Comparison of ENCODE assay signal across 9 cellular contexts in the genomic region with DNA sequence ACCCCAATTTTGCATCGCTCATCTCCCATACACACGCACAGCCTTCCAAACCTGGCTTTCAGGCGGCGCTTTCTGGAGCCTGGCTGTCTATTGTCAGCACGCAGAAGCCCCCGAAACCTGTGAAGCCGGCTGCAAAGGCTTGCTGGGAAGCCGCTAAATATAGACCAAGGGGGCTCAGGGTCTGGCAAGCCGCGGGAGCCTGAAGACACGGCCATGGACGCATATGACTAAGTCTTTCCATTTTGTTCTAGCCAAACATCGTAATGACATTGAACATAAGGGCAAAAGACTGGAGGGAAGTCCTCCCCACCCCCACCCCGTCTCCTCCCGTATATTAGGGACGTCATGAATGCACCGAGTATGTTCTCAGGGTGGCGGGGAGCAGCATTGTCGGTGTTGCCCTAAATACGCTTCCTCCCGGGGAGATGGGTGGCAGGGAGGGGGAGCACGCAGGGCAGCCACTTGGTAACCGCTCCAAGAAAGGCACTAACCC. TPM values are rescaled to one million over a fixed set of nuclear protein-coding genes. Genes with fewer than 3 reads are reported as not detected.
DNase-seq lines count a peak whose midpoint lies in the region; ATAC-seq and TF ChIP-seq lines count a peak whose summit lies in the region.
"Had no signal": no experiment of that assay in that cellular context is flagged by ENCODE, and none has a peak within 500 bp of the region (broad histone marks: within the 10 kb centered on the region; RNA-seq: fewer than 3 reads in every experiment).

No MANE protein-coding gene starts in this region.

- H3K36me3 Mint-ChIP-seq in T-helper 17 cell (ENCODE audit: low read depth) = peaks cover 6% of the 10 kb centered on the region
- no peaks in the 10 kb centered on the region for H3K36me3 Mint-ChIP-seq in activated CD4-positive, alpha-beta T cell treated with anti-CD3 and anti-CD28 coated beads, Interleukin-2, amount 10 ng/mL, durations not matched to agents 24 days and 14 days (ENCODE audit: low read depth)

- under 1% methylated on average over 23 of the region's 23 CpGs for WGBS in hepatocyte (ENCODE audit: low lambda C conversion rate, missing lambda C conversion rate)

- H3K4me1 Mint-ChIP-seq in T-helper 17 cell = no peaks in the 10 kb centered on the region
- H3K4me1 Mint-ChIP-seq in activated CD4-positive, alpha-beta T cell treated with anti-CD3 and anti-CD28 coated beads, Interleukin-2, amount 10 ng/mL, durations not matched to agents 24 days and 14 days = no peaks in the 10 kb centered on the region

- no peak overlapping the region for H3K27ac ChIP-seq in HUES48 (ENCODE audit: low read depth, low read length)
- H3K27ac ChIP-seq in hepatocyte = peak overlapping the region; percentile 42

- peaks cover 42% of the 10 kb centered on the region for H3K27me3 ChIP-seq in HUES48 (ENCODE audit: control insufficient read depth, insufficient read depth, low read length)
- H3K27me3 ChIP-seq in hepatocyte = peaks cover 38% of the 10 kb centered on the region

- no peaks in the 10 kb centered on the region for H3K9me3 Mint-ChIP-seq in activated CD4-positive, alpha-beta T cell treated with anti-CD3 and anti-CD28 coated beads, Interleukin-2, amount 10 ng/mL, durations not matched to agents 24 days and 14 days
- H3K9me3 Mint-ChIP-seq: activated T-helper 2 cell treated with anti-CD3 and anti-CD28 coated beads, Interferon-gamma antibody, Interleukin-2, Interleukin-4, amounts not matched to agents 10 μg/mL and 5 μg/mL and 100 μg/mL, durations not matched to agents 14 hours and 24 hours and 36 hours had no signal

- H3K36me3 ChIP-seq in HUES48 (ENCODE audit: control insufficient read depth, insufficient read depth, low read length) (no peaks in the 10 kb centered on the region), hepatocyte (replicated peaks; ENCODE audit: insufficient read depth, low read depth) (no peaks in the 10 kb centered on the region)
- H3K36me3 ChIP-seq: HAP-1 had no signal

- H2AFZ ChIP-seq in hepatocyte = peak overlapping the region; percentile 87

- H3K79me2 ChIP-seq in hepatocyte = peaks cover 24% of the 10 kb centered on the region

- DNase-seq in T-helper 17 cell (no peak), hepatocyte (ENCODE audit: low spot score) (peak; percentile 34), retina (peak; percentile 86), GM19240 (ENCODE audit: insufficient read length, low spot score) (no peak)
- DNase-seq in activated CD4-positive, alpha-beta T cell treated with anti-CD3 and anti-CD28 coated beads, Interleukin-2, amount 10 ng/mL, durations not matched to agents 24 days and 14 days = no peak

- peak overlapping the region; percentile 92 for H3K4me2 ChIP-seq in hepatocyte

- intact Hi-C loops in activated CD4-positive, alpha-beta T cell treated with anti-CD3 and anti-CD28 coated beads, Interleukin-2, amount 10 ng/mL, durations not matched to agents 24 days and 14 days (cut with micrococcal nuclease) = no loop called here

- no peak for TF ChIP-seq CTCF in hepatocyte (IDR thresholded peaks at IDR 0.05; ENCODE audit: poor library complexity)

- peaks cover 25% of the 10 kb centered on the region for H3K27me3 Mint-ChIP-seq in T-helper 17 cell
- peaks cover 36% of the 10 kb centered on the region for H3K27me3 Mint-ChIP-seq in activated CD4-positive, alpha-beta T cell treated with anti-CD3 and anti-CD28 coated beads, Interleukin-2, amount 10 ng/mL, durations not matched to agents 24 days and 14 days

- H3K4me1 ChIP-seq in HUES48 (ENCODE audit: control insufficient read depth, insufficient read depth, low read length) = peaks cover 25% of the 10 kb centered on the region
- peaks cover 4% of the 10 kb centered on the region for H3K4me1 ChIP-seq in hepatocyte (ENCODE audit: insufficient read depth)
- H3K4me1 ChIP-seq: HAP-1 had no signal

- H3K9me2 ChIP-seq in hepatocyte (replicated peaks; ENCODE audit: insufficient read depth) = no peaks in the 10 kb centered on the region

- H3K4me3 ChIP-seq in HUES48 (ENCODE audit: low read depth, low read length) (peak overlapping the region; percentile 81), hepatocyte (peak overlapping the region; percentile 94)
- H3K4me3 ChIP-seq: HAP-1 had no signal

- no peak overlapping the region for H3K9ac ChIP-seq in HUES48 (ENCODE audit: low read depth, low read length)

- H4K20me1 ChIP-seq in hepatocyte (ENCODE audit: insufficient read depth, poor library complexity, severe bottlenecking) = no peaks in the 10 kb centered on the region

- no peak for ATAC-seq in T-helper 17 cell
- ATAC-seq in GM19351 (IDR thresholded peaks at IDR 0.05; ENCODE audit: unreplicated experiment) = no peak

- H3K9me3 ChIP-seq in HUES48 (ENCODE audit: control insufficient read depth, insufficient read depth, low read length) (no peaks in the 10 kb centered on the region), T-helper 17 cell (ENCODE audit: control insufficient read depth, low read length, poor library complexity, severe bottlenecking) (no peaks in the 10 kb centered on the region), hepatocyte (ENCODE audit: low read depth) (no peaks in the 10 kb centered on the region)
- H3K9me3 ChIP-seq: HAP-1 had no signal

- peak overlapping the region; percentile 70 for H3K4me3 Mint-ChIP-seq in T-helper 17 cell
- no peak overlapping the region for H3K4me3 Mint-ChIP-seq in activated CD4-positive, alpha-beta T cell treated with anti-CD3 and anti-CD28 coated beads, Interleukin-2, amount 10 ng/mL, durations not matched to agents 24 days and 14 days

- no peak overlapping the region for H3K27ac Mint-ChIP-seq in T-helper 17 cell
- H3K27ac Mint-ChIP-seq in activated CD4-positive, alpha-beta T cell treated with anti-CD3 and anti-CD28 coated beads, Interleukin-2, amount 10 ng/mL, durations not matched to agents 24 days and 14 days = no peak overlapping the region
- H3K27ac Mint-ChIP-seq: activated T-helper 2 cell treated with anti-CD3 and anti-CD28 coated beads, Interferon-gamma antibody, Interleukin-2, Interleukin-4, amounts not matched to agents 10 μg/mL and 5 μg/mL and 100 μg/mL, durations not matched to agents 14 hours and 24 hours and 36 hours had no signal

RNA-seq across cellular contexts. Expression of gene CTNND2, which starts 1.1 kb away (rescaled TPM):
- total RNA-seq in T-helper 17 cell (1 to 10 TPM in 1 of 2 donors, under 1 TPM in 1; 0.94 to 1.6 TPM), hepatocyte (19.5 and 30.3 TPM in 2 replicates)
- polyA plus RNA-seq in hepatocyte = 27.5 and 27.7 TPM in 2 replicates
- total RNA-seq in activated CD4-positive, alpha-beta T cell treated with anti-CD3 and anti-CD28 coated beads, Interleukin-2, amount 10 ng/mL, durations not matched to agents 24 days and 14 days = not detected in 2 replicates
- total RNA-seq: activated T-helper 2 cell treated with anti-CD3 and anti-CD28 coated beads, Interferon-gamma antibody, Interleukin-2, Interleukin-4, amounts not matched to agents 10 μg/mL and 5 μg/mL and 100 μg/mL, durations not matched to agents 14 hours and 24 hours and 36 hours had no signal

Comparison
In these comparisons a context has a peak if more than half of its experiments do, and no peak if none do; other contexts are left out.
1. DNase-seq: peak in hepatocyte (single experiment) and retina (single experiment); none in T-helper 17 cell (0 of 3), GM19240 (single experiment) and activated CD4-positive, alpha-beta T cell treated with anti-CD3 and anti-CD28 coated beads, Interleukin-2, amount 10 ng/mL, durations not matched to agents 24 days and 14 days (single experiment).